In genomic region chr7:5528815-5529442, GRCh38 we compare ENCODE assay signal across 8 cellular contexts. TPM values are rescaled to one million over a fixed set of nuclear protein-coding genes. Genes with fewer than 3 reads are reported as not detected.
DNase-seq lines count a peak whose midpoint lies in the region; ATAC-seq and TF ChIP-seq lines count a peak whose summit lies in the region.

No MANE protein-coding gene starts in this region.

- peaks cover 47% of the 10 kb centered on the region for H3K36me3 ChIP-seq in cardiac muscle cell
- peaks cover 60% of the 10 kb centered on the region for H3K36me3 ChIP-seq in brain microvascular endothelial cell (replicated peaks)
- no peaks in the 10 kb centered on the region for H3K36me3 ChIP-seq in uterus

- in situ Hi-C loops in brain microvascular endothelial cell (cut with HindIII; ENCODE audit: low pct_ligation_motif_present, low sequenced_read_pairs) = no loop called here

- H3K9me3 ChIP-seq in cardiac muscle cell (ENCODE audit: low read depth) (no peaks in the 10 kb centered on the region), uterus (no peaks in the 10 kb centered on the region)

- intact Hi-C loops in Right ventricle myocardium superior (cut with DNase I) = no loop called here
- intact Hi-C loops in uterus (cut with DNase I; ENCODE audit: low total_unique reads) = no loop called here

- peaks cover 49% of the 10 kb centered on the region for H3K4me1 Mint-ChIP-seq in memory B cell

- no peaks in the 10 kb centered on the region for H3K27me3 Mint-ChIP-seq in memory B cell

- H3K27me3 ChIP-seq in cardiac muscle cell (no peaks in the 10 kb centered on the region), brain microvascular endothelial cell (replicated peaks) (no peaks in the 10 kb centered on the region), uterus (no peaks in the 10 kb centered on the region)

- TF ChIP-seq CTCF in cardiac muscle cell (IDR thresholded peaks at IDR 0.05; ENCODE audit: low read depth, low read length) (no peak), brain microvascular endothelial cell (IDR thresholded peaks at IDR 0.05; ENCODE audit: low read depth, low read length, missing control alignments) (no peak), uterus (IDR thresholded peaks at IDR 0.05) (no peak)

- H3K4me1 ChIP-seq in cardiac muscle cell (ENCODE audit: low read depth) = peaks cover 29% of the 10 kb centered on the region
- no peaks in the 10 kb centered on the region for H3K4me1 ChIP-seq in uterus

- H3K27ac ChIP-seq in cardiac muscle cell (peak overlapping the region; percentile 100), brain microvascular endothelial cell (peak overlapping the region; percentile 93), uterus (peak overlapping the region; percentile 100)

- peaks cover 30% of the 10 kb centered on the region for H3K36me3 Mint-ChIP-seq in memory B cell

- peak overlapping the region; percentile 95 for H3K27ac Mint-ChIP-seq in memory B cell

- DNase-seq in cardiac muscle cell (ENCODE audit: low read depth in 1 of 2, low spot score in 1 of 2) = peak in 1 of 2 donors; percentile 65
- no peak for DNase-seq in Right ventricle myocardium superior
- no peak for DNase-seq in brain microvascular endothelial cell
- peak; percentile 20 to 35 for DNase-seq in memory B cell (ENCODE audit: low spot score in 2 of 2)
- no peak for DNase-seq in uterus
- DNase-seq in hepatic stellate cell (ENCODE audit: low spot score) = no peak
- no peak for DNase-seq in DMS79 treated with DMSO at 0.1 percent for 48 hours (lab: John Stamatoyannopoulos, UW)
- no peak for DNase-seq in activated CD4-positive, alpha-beta T cell treated with anti-CD3 and anti-CD28 coated beads for 4 hours

- peak overlapping the region; percentile 93 for H3K4me3 Mint-ChIP-seq in memory B cell

- no peaks in the 10 kb centered on the region for H3K9me3 Mint-ChIP-seq in memory B cell

- ATAC-seq in Right ventricle myocardium superior (ENCODE audit: poor library complexity) (no peak), memory B cell (ENCODE audit: low read depth) (no peak)

- TF ChIP-seq POLR2A in uterus (IDR thresholded peaks at IDR 0.05) = no peak

- H3K4me3 ChIP-seq in cardiac muscle cell (peak overlapping the region; percentile 99), brain microvascular endothelial cell (ENCODE audit: low read depth, low read length) (peak overlapping the region; percentile 97), uterus (peak overlapping the region; percentile 84 to 92)

RNA-seq across cellular contexts. Expression of gene ACTB, which starts 1.5 kb away (rescaled TPM):
- total RNA-seq in cardiac muscle cell = 2,248 and 2,483 TPM in 2 replicates
- polyA plus RNA-seq in cardiac muscle cell = 2,826 and 3,628 TPM in 2 replicates
- total RNA-seq in Right ventricle myocardium superior = 689 TPM
- total RNA-seq in uterus = 1,000 to 10,000 TPM; 2,117 to 6,387 (median 2,745) TPM

RNA-seq across cellular contexts. Expression of gene FBXL18, which starts 15.3 kb away (rescaled TPM):
- total RNA-seq in cardiac muscle cell (10.0 and 11.4 TPM in 2 replicates), Right ventricle myocardium superior (4.9 TPM), uterus (10 to 100 TPM in 1 of 4 donors, 1 to 10 TPM in 3; 2.8 to 15.0 (median 4.6) TPM)
- polyA plus RNA-seq in cardiac muscle cell = 5.1 and 8.3 TPM in 2 replicates

Comparison
In these comparisons a context has a peak if more than half of its experiments do, and no peak if none do; other contexts are left out.
1. DNase-seq: peak in memory B cell (2 of 2); none in Right ventricle myocardium superior (single experiment), brain microvascular endothelial cell (single experiment), uterus (0 of 2), hepatic stellate cell (single experiment), DMS79 treated with DMSO at 0.1 percent for 48 hours (single experiment) and activated CD4-positive, alpha-beta T cell treated with anti-CD3 and anti-CD28 coated beads for 4 hours (0 of 2).
2. Peak in every context shown above with its lines, with median percentiles within 50 percentile points of each other: H3K27ac ChIP-seq and H3K4me3 ChIP-seq.